Comparison of ENCODE assay signal across 9 cellular contexts in the genomic region with DNA sequence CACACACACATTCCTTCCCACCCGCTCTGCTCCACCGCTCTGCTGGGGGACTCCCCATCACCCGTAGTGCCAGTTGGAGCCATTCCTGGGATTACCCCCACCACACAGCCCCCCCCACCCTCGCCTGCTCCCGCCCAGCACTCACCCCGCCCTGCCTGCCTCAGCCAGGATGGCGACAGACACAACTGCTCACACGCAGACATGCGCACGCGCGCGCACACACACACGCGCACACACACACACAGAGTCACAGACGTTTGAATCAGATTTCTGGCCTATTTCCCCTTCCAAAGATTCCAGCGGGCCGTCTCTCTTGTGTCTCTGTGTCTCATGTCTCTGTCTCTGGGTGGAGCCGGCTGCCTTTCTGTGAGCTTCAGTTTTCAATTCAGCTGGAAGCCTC. TPM values are rescaled to one million over a fixed set of nuclear protein-coding genes. Genes with fewer than 3 reads are reported as not detected.
A peak's percentile ranks its signal among the peaks of the same experiment; 100 is the strongest.
DNase-seq lines count a peak whose midpoint lies in the region; ATAC-seq and TF ChIP-seq lines count a peak whose summit lies in the region.
"Had no signal": no experiment of that assay in that cellular context is flagged by ENCODE, and none has a peak within 500 bp of the region (broad histone marks: within the 10 kb centered on the region; RNA-seq: fewer than 3 reads in every experiment).

No MANE protein-coding gene starts in this region.

- peaks cover 2% of the 10 kb centered on the region for H3K36me3 Mint-ChIP-seq in nephron (ENCODE audit: low read depth)

- no peak for ATAC-seq in HG03108 (IDR thresholded peaks at IDR 0.05; ENCODE audit: unreplicated experiment)

- H3K27me3 Mint-ChIP-seq in nephron (ENCODE audit: low read depth): peaks cover 58% of the 10 kb centered on the region

- peak; percentile 95 for DNase-seq in AG20443 (ENCODE audit: low spot score)
- DNase-seq in LHCN-M2 (ENCODE audit: low read depth): peak; percentile 70
- DNase-seq in coronary artery (ENCODE audit: low spot score): no peak
- DNase-seq in SHP77 treated with DMSO at 0.1 percent for 48 hours (lab: John Stamatoyannopoulos, UW): no peak
- DNase-seq in midbrain (lab: John Stamatoyannopoulos, UW): no peak
- DNase-seq in NCI-H748 treated with DMSO at 0.1 percent for 48 hours (lab: John Stamatoyannopoulos, UW): no peak
- DNase-seq: stimulated activated CD4-positive, alpha-beta T cell treated with anti-CD3 and anti-CD28 coated beads, Interleukin-4, amount 100 ng/mL, for 24 hours had no signal

- H3K9me3 Mint-ChIP-seq in nephron: no peaks in the 10 kb centered on the region

- H3K4me3 Mint-ChIP-seq in nephron: peak overlapping the region; percentile 73 to 81 (median 81)

- peak overlapping the region in 1 of 2 donors; percentile 64 for H3K27ac ChIP-seq in coronary artery

- peak overlapping the region; percentile 58 for H3K4me3 ChIP-seq in coronary artery

- peaks cover 60% of the 10 kb centered on the region for H3K4me1 Mint-ChIP-seq in nephron

- TF ChIP-seq CTCF in coronary artery (IDR thresholded peaks at IDR 0.05) (no peak), nephron (IDR thresholded peaks at IDR 0.05; ENCODE audit: unreplicated experiment in 3 of 3) (no peak)

- H3K27ac Mint-ChIP-seq in nephron: peak overlapping the region; percentile 86 to 99 (median 92)

RNA-seq across cellular contexts. Expression of gene CACNA1G, which starts 4.4 kb away (rescaled TPM):
- total RNA-seq in LHCN-M2 (2014; rRNA removed): under 0.01 and 0.06 TPM in 2 replicates
- 0.11 TPM for polyA plus RNA-seq in LHCN-M2 (2012)

RNA-seq across cellular contexts. Expression of gene SPATA20, which starts 17.9 kb away (rescaled TPM):
- 82.7 and 84.9 TPM in 2 replicates for total RNA-seq in LHCN-M2 (2014; rRNA removed)
- polyA plus RNA-seq in LHCN-M2 (2012): 25.7 TPM

RNA-seq across cellular contexts. Expression of gene EPN3, which starts 32.4 kb away (rescaled TPM):
- total RNA-seq in LHCN-M2 (2014; rRNA removed): 0.11 TPM in 1 of 2 replicates, not detected in the other
- 0.04 TPM for polyA plus RNA-seq in LHCN-M2 (2012)

RNA-seq across cellular contexts. Expression of gene MYCBPAP, which starts 56.7 kb away (rescaled TPM):
- 0.34 and 0.83 TPM in 2 replicates for total RNA-seq in LHCN-M2 (2014; rRNA removed)
- polyA plus RNA-seq in LHCN-M2 (2012): 0.49 TPM

Comparison
In these comparisons a context has a peak if more than half of its experiments do, and no peak if none do; other contexts are left out.
1. DNase-seq: peak in AG20443 (single experiment) and LHCN-M2 (single experiment); none in coronary artery (single experiment), SHP77 treated with DMSO at 0.1 percent for 48 hours (single experiment), midbrain (single experiment) and NCI-H748 treated with DMSO at 0.1 percent for 48 hours (single experiment).